In genomic region chr15:66778314-66778665, GRCh38 we compare ENCODE assay signal across 15 cellular contexts.
"Had no signal": no experiment of that assay in that cellular context is flagged by ENCODE, and none has a peak within 500 bp of the region (broad histone marks: within the 10 kb centered on the region; RNA-seq: fewer than 3 reads in every experiment).

No MANE protein-coding gene starts in this region.

- H3K9me3 ChIP-seq: ovary, upper lobe of right lung had no signal

- H3K27me3 ChIP-seq: dorsolateral prefrontal cortex, ovary, upper lobe of right lung had no signal

- H3K27me3 Mint-ChIP-seq: activated naive CD8-positive, alpha-beta T cell treated with anti-CD3 and anti-CD28 coated beads, Interleukin-2, amount 10 ng/mL, durations not matched to agents 7 days and 5 days; T-cell had no signal

- H3K27ac ChIP-seq: dorsolateral prefrontal cortex, ovary, upper lobe of right lung had no signal

- H3K36me3 ChIP-seq: ovary had no signal

- DNase-seq: activated naive CD4-positive, alpha-beta T cell; activated naive CD8-positive, alpha-beta T cell treated with anti-CD3 and anti-CD28 coated beads, Interleukin-2, amount 10 ng/mL, durations not matched to agents 7 days and 5 days; dorsolateral prefrontal cortex; erythroblast; hypothalamus; kidney; mesendoderm; T-cell; T-helper 9 cell; upper lobe of right lung had no signal

- H3K9me3 Mint-ChIP-seq: activated naive CD8-positive, alpha-beta T cell treated with anti-CD3 and anti-CD28 coated beads, Interleukin-2, amount 10 ng/mL, durations not matched to agents 7 days and 5 days; neural crest cell; stimulated activated effector memory CD8-positive, alpha-beta T cell treated with anti-CD3 and anti-CD28 coated beads, Interleukin-12 subunit alpha, Interleukin-12 subunit beta, amount 100 ng/mL, for 72 hours; T-cell had no signal

- ATAC-seq: activated CD4-positive, CD25-positive, alpha-beta regulatory T cell treated with anti-CD3 and anti-CD28 coated beads, Interleukin-2, amount 50 U/mL, for 24 hours; sciatic nerve; stimulated activated effector memory CD8-positive, alpha-beta T cell treated with anti-CD3 and anti-CD28 coated beads, Interleukin-12 subunit alpha, Interleukin-12 subunit beta, amount 100 ng/mL, for 72 hours; T-cell; upper lobe of right lung had no signal

- H3K4me1 Mint-ChIP-seq: activated naive CD8-positive, alpha-beta T cell treated with anti-CD3 and anti-CD28 coated beads, Interleukin-2, amount 10 ng/mL, durations not matched to agents 7 days and 5 days; stimulated activated effector memory CD8-positive, alpha-beta T cell treated with anti-CD3 and anti-CD28 coated beads, Interleukin-12 subunit alpha, Interleukin-12 subunit beta, amount 100 ng/mL, for 72 hours; T-cell had no signal

- H3K4me3 Mint-ChIP-seq: activated naive CD8-positive, alpha-beta T cell treated with anti-CD3 and anti-CD28 coated beads, Interleukin-2, amount 10 ng/mL, durations not matched to agents 7 days and 5 days; neural crest cell; stimulated activated effector memory CD8-positive, alpha-beta T cell treated with anti-CD3 and anti-CD28 coated beads, Interleukin-12 subunit alpha, Interleukin-12 subunit beta, amount 100 ng/mL, for 72 hours; T-cell had no signal

- H3K27ac Mint-ChIP-seq: activated naive CD8-positive, alpha-beta T cell treated with anti-CD3 and anti-CD28 coated beads, Interleukin-2, amount 10 ng/mL, durations not matched to agents 7 days and 5 days; stimulated activated effector memory CD8-positive, alpha-beta T cell treated with anti-CD3 and anti-CD28 coated beads, Interleukin-12 subunit alpha, Interleukin-12 subunit beta, amount 100 ng/mL, for 72 hours; T-cell had no signal

- H3K36me3 Mint-ChIP-seq: activated naive CD8-positive, alpha-beta T cell treated with anti-CD3 and anti-CD28 coated beads, Interleukin-2, amount 10 ng/mL, durations not matched to agents 7 days and 5 days; stimulated activated effector memory CD8-positive, alpha-beta T cell treated with anti-CD3 and anti-CD28 coated beads, Interleukin-12 subunit alpha, Interleukin-12 subunit beta, amount 100 ng/mL, for 72 hours; T-cell had no signal

- H3K4me3 ChIP-seq: dorsolateral prefrontal cortex, ovary, upper lobe of right lung had no signal
